ENCODE assay signal across 1 cellular context in the genomic region with DNA sequence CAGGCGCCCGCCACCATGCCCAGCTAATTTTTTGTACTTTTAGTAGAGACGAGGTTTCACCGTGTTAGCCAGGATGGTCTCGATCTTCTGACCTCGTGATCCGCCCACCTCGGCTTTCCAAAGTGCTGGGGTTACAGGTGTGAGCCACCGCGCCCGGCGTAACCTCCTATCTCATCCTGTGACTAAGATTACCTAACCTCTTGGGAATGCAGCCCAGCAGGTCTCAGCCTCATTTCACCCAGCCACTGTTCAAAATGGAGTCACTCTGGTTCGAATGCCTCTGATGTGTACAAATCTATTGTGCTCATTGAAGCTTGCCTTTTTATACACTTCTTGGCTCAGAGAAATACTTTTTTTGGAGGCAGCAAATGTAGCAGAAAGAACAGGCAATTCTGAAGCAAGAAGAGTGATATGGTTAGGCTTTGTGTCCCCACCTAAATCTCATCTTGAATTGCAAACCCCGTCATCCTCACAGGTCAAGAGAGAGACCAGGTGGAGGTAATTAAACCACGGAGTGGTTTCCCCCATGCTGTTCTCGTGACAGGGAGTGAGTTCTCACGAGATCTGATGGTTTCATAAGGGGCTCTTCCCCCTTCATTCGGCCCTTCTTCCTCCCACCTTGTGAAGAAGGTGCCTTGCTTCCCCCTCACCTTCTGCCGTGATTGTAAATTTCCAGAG.
TF ChIP-seq lines count a peak whose summit lies in the region.

No MANE protein-coding gene starts in this region.

TF ChIP-seq in H1, 55 proteins besides CTCF, POLR2A, EP300 and RAD21:
- TF ChIP-seq CEBPB (IDR thresholded peaks at IDR 0.05; ENCODE audit: low read depth, low read length) = no peak
- peak; percentile 75 for TF ChIP-seq JUND (IDR thresholded peaks at IDR 0.05; ENCODE audit: low read length)
- no peak for TF ChIP-seq POU5F1 (IDR thresholded peaks at IDR 0.05; ENCODE audit: low read depth, low read length)
- TF ChIP-seq, protein P1, sequence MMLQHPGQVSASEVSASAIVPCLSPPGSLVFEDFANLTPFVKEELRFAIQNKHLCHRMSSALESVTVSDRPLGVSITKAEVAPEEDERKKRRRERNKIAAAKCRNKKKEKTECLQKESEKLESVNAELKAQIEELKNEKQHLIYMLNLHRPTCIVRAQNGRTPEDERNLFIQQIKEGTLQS (IDR thresholded peaks at IDR 0.05; ENCODE audit: insufficient read depth, low read depth, low read length) = no peak
- no peak for TF ChIP-seq SP4 (IDR thresholded peaks at IDR 0.05; ENCODE audit: low read length)
- TF ChIP-seq NANOG (IDR thresholded peaks at IDR 0.05; ENCODE audit: insufficient read depth, low read depth, low read length, poor library complexity, severe bottlenecking) = no peak
- TF ChIP-seq FOSL1 (IDR thresholded peaks at IDR 0.05; ENCODE audit: insufficient read depth, low read depth, low read length) = no peak
- TF ChIP-seq RNF2 (IDR thresholded peaks at IDR 0.05; ENCODE audit: borderline replicate concordance, low read depth, low read length, missing control alignments, poor library complexity, severe bottlenecking) = no peak
- no peak for TF ChIP-seq GTF2F1 (IDR thresholded peaks at IDR 0.05; ENCODE audit: borderline replicate concordance, low read depth, low read length)
- TF ChIP-seq, protein P2, sequence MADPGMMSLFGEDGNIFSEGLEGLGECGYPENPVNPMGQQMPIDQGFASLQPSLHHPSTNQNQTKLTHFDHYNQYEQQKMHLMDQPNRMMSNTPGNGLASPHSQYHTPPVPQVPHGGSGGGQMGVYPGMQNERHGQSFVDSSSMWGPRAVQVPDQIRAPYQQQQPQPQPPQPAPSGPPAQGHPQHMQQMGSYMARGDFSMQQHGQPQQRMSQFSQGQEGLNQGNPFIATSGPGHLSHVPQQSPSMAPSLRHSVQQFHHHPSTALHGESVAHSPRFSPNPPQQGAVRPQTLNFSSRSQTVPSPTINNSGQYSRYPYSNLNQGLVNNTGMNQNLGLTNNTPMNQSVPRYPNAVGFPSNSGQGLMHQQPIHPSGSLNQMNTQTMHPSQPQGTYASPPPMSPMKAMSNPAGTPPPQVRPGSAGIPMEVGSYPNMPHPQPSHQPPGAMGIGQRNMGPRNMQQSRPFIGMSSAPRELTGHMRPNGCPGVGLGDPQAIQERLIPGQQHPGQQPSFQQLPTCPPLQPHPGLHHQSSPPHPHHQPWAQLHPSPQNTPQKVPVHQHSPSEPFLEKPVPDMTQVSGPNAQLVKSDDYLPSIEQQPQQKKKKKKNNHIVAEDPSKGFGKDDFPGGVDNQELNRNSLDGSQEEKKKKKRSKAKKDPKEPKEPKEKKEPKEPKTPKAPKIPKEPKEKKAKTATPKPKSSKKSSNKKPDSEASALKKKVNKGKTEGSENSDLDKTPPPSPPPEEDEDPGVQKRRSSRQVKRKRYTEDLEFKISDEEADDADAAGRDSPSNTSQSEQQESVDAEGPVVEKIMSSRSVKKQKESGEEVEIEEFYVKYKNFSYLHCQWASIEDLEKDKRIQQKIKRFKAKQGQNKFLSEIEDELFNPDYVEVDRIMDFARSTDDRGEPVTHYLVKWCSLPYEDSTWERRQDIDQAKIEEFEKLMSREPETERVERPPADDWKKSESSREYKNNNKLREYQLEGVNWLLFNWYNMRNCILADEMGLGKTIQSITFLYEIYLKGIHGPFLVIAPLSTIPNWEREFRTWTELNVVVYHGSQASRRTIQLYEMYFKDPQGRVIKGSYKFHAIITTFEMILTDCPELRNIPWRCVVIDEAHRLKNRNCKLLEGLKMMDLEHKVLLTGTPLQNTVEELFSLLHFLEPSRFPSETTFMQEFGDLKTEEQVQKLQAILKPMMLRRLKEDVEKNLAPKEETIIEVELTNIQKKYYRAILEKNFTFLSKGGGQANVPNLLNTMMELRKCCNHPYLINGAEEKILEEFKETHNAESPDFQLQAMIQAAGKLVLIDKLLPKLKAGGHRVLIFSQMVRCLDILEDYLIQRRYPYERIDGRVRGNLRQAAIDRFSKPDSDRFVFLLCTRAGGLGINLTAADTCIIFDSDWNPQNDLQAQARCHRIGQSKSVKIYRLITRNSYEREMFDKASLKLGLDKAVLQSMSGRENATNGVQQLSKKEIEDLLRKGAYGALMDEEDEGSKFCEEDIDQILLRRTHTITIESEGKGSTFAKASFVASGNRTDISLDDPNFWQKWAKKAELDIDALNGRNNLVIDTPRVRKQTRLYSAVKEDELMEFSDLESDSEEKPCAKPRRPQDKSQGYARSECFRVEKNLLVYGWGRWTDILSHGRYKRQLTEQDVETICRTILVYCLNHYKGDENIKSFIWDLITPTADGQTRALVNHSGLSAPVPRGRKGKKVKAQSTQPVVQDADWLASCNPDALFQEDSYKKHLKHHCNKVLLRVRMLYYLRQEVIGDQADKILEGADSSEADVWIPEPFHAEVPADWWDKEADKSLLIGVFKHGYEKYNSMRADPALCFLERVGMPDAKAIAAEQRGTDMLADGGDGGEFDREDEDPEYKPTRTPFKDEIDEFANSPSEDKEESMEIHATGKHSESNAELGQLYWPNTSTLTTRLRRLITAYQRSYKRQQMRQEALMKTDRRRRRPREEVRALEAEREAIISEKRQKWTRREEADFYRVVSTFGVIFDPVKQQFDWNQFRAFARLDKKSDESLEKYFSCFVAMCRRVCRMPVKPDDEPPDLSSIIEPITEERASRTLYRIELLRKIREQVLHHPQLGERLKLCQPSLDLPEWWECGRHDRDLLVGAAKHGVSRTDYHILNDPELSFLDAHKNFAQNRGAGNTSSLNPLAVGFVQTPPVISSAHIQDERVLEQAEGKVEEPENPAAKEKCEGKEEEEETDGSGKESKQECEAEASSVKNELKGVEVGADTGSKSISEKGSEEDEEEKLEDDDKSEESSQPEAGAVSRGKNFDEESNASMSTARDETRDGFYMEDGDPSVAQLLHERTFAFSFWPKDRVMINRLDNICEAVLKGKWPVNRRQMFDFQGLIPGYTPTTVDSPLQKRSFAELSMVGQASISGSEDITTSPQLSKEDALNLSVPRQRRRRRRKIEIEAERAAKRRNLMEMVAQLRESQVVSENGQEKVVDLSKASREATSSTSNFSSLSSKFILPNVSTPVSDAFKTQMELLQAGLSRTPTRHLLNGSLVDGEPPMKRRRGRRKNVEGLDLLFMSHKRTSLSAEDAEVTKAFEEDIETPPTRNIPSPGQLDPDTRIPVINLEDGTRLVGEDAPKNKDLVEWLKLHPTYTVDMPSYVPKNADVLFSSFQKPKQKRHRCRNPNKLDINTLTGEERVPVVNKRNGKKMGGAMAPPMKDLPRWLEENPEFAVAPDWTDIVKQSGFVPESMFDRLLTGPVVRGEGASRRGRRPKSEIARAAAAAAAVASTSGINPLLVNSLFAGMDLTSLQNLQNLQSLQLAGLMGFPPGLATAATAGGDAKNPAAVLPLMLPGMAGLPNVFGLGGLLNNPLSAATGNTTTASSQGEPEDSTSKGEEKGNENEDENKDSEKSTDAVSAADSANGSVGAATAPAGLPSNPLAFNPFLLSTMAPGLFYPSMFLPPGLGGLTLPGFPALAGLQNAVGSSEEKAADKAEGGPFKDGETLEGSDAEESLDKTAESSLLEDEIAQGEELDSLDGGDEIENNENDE (IDR thresholded peaks at IDR 0.05; ENCODE audit: insufficient replicate concordance, low read length) = no peak
- no peak for TF ChIP-seq HDAC6 (IDR thresholded peaks at IDR 0.05; ENCODE audit: low read depth, low read length)
- TF ChIP-seq BACH1 (IDR thresholded peaks at IDR 0.05; ENCODE audit: low read length) = no peak
- TF ChIP-seq POLR2AphosphoS5 (IDR thresholded peaks at IDR 0.05; ENCODE audit: low read depth, low read length) = no peak
- TF ChIP-seq CTBP2 (IDR thresholded peaks at IDR 0.05; ENCODE audit: borderline replicate concordance, insufficient read depth, insufficient read length, low read length) = no peak
- peak; percentile 69 for TF ChIP-seq YY1 (IDR thresholded peaks at IDR 0.05; ENCODE audit: low read depth, low read length)
- peak; percentile 47; the same call in 1 of the 2 replicates for TF ChIP-seq JUN (IDR thresholded peaks at IDR 0.05; ENCODE audit: low read depth, low read length)
- no peak for TF ChIP-seq RBBP5 (IDR thresholded peaks at IDR 0.05; ENCODE audit: borderline replicate concordance, low read depth, low read length)
- TF ChIP-seq, protein P3, sequence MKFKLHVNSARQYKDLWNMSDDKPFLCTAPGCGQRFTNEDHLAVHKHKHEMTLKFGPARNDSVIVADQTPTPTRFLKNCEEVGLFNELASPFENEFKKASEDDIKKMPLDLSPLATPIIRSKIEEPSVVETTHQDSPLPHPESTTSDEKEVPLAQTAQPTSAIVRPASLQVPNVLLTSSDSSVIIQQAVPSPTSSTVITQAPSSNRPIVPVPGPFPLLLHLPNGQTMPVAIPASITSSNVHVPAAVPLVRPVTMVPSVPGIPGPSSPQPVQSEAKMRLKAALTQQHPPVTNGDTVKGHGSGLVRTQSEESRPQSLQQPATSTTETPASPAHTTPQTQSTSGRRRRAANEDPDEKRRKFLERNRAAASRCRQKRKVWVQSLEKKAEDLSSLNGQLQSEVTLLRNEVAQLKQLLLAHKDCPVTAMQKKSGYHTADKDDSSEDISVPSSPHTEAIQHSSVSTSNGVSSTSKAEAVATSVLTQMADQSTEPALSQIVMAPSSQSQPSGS (IDR thresholded peaks at IDR 0.05; ENCODE audit: low read length) = peak; percentile 87
- no peak for TF ChIP-seq SRF (IDR thresholded peaks at IDR 0.05; ENCODE audit: low read depth, low read length)
- no peak for TF ChIP-seq MAFK (IDR thresholded peaks at IDR 0.05; ENCODE audit: low read depth, low read length)
